ENCODE assay signal across 21 cellular contexts in genomic region chr3:852033-852432, GRCh38.
A peak's percentile ranks its signal among the peaks of the same experiment; 100 is the strongest.
DNase-seq lines count a peak whose midpoint lies in the region; ATAC-seq and TF ChIP-seq lines count a peak whose summit lies in the region.
"Had no signal": no experiment of that assay in that cellular context is flagged by ENCODE, and none has a peak within 500 bp of the region (broad histone marks: within the 10 kb centered on the region; RNA-seq: fewer than 3 reads in every experiment).

No MANE protein-coding gene starts in this region.

- H3K27ac ChIP-seq in C4-2B, result no peak overlapping the region
- H3K27ac ChIP-seq: adrenal gland, testis had no signal

- no peak for ATAC-seq in HG03354 (IDR thresholded peaks at IDR 0.05; ENCODE audit: poor library complexity, severe bottlenecking, unreplicated experiment)
- ATAC-seq: T-cell had no signal

- H3K4me3 Mint-ChIP-seq in nephron progenitor cell (no peak overlapping the region), CD14-positive monocyte (no peak overlapping the region)
- H3K4me3 Mint-ChIP-seq: B cell, mesothelial cell of epicardium, T-cell had no signal

- TF ChIP-seq CTCF in C4-2B (conservative IDR thresholded peaks at IDR 0.05) (peak; percentile 9; the same call in 1 of the 2 replicates), GM12874 (IDR thresholded peaks at IDR 0.05; ENCODE audit: insufficient read depth, low read depth, low read length) (0 out of 2 replicates have a peak, but pooled peaks have one; percentile 11), epithelial cell of proximal tubule (conservative IDR thresholded peaks at IDR 0.05; ENCODE audit: low read depth, low read length) (peak; percentile 9), nephron progenitor cell (IDR thresholded peaks at IDR 0.05) (no peak), CD14-positive monocyte (IDR thresholded peaks at IDR 0.05) (no peak)

- no peaks in the 10 kb centered on the region for H3K27me3 Mint-ChIP-seq in nephron progenitor cell (ENCODE audit: low read depth, poor library complexity)
- no peaks in the 10 kb centered on the region for H3K27me3 Mint-ChIP-seq in CD14-positive monocyte (ENCODE audit: low read depth in 3 of 3)
- H3K27me3 Mint-ChIP-seq: B cell, T-cell had no signal

- intact Hi-C loops in CD14-positive monocyte (cut with micrococcal nuclease), result no loop called here

- H3K4me1 Mint-ChIP-seq in nephron progenitor cell (no peaks in the 10 kb centered on the region), CD14-positive monocyte (no peaks in the 10 kb centered on the region)
- H3K4me1 Mint-ChIP-seq: B cell, mesothelial cell of epicardium, T-cell had no signal

- no peak overlapping the region for H3K4me3 ChIP-seq in epithelial cell of proximal tubule (ENCODE audit: low read depth, low read length)
- H3K4me3 ChIP-seq: adrenal gland, MG63, testis had no signal

- H3K9me3 Mint-ChIP-seq in nephron progenitor cell (peaks cover 4% of the 10 kb centered on the region), CD14-positive monocyte (peaks cover 11 to 48% (median 32%) of the 10 kb centered on the region in 7 donors)

- H3K27ac Mint-ChIP-seq in nephron progenitor cell (no peak overlapping the region), CD14-positive monocyte (no peak overlapping the region)
- H3K27ac Mint-ChIP-seq: B cell, mesothelial cell of epicardium, T-cell had no signal

- H3K36me3 Mint-ChIP-seq in nephron progenitor cell (ENCODE audit: low read depth), result no peaks in the 10 kb centered on the region
- H3K36me3 Mint-ChIP-seq in CD14-positive monocyte, result no peaks in the 10 kb centered on the region
- H3K36me3 Mint-ChIP-seq: mesothelial cell of epicardium, T-cell had no signal

- DNase-seq in NCI-H69 (lab: John Stamatoyannopoulos, UW) (peak; percentile 3), epithelial cell of proximal tubule (ENCODE audit: low read depth) (no peak), nephron progenitor cell (no peak), CD14-positive monocyte (ENCODE audit: low spot score) (no peak), NCI-H1092 (lab: John Stamatoyannopoulos, UW) (no peak)
- DNase-seq: adrenal gland; caudate nucleus; DMS153; effector CD8-positive, alpha-beta T cell; hippocampal formation; MG63; NCI-H187; RPMI8226; stimulated activated CD4-positive, alpha-beta T cell treated with anti-CD3 and anti-CD28 coated beads, Interleukin-12 subunit alpha, Interleukin-12 subunit beta, amount 100 ng/mL, for 4 hours; T-cell; testis had no signal

Comparison
In these comparisons a context has a peak if more than half of its experiments do, and no peak if none do; other contexts are left out.
1. CTCF ChIP-seq: peak in C4-2B (single experiment), GM12874 (single experiment) and epithelial cell of proximal tubule (single experiment); none in nephron progenitor cell (single experiment) and CD14-positive monocyte (single experiment).